ENCODE assay signal across 26 cellular contexts in genomic region chr9:17929506-17929905, GRCh38.
"Had no signal": no experiment of that assay in that cellular context is flagged by ENCODE, and none has a peak within 500 bp of the region (broad histone marks: within the 10 kb centered on the region; RNA-seq: fewer than 3 reads in every experiment).

No MANE protein-coding gene starts in this region.

- DNase-seq: activated CD4-positive, alpha-beta T cell treated with anti-CD3 and anti-CD28 coated beads for 36 hours; activated CD4-positive, alpha-beta T cell treated with anti-CD3 and anti-CD28 coated beads, Interleukin-2, amount 10 ng/mL, durations not matched to agents 7 days and 5 days; activated CD4-positive, alpha-beta T cell treated with anti-CD3 and anti-CD28 coated beads, Interleukin-2, amount 50 U/mL, for 48 hours; activated CD8-positive, alpha-beta T cell treated with anti-CD3 and anti-CD28 coated beads, Interleukin-2, amount 10 ng/mL, durations not matched to agents 7 days and 5 days; activated gamma-delta T cell treated with Interleukin-2 at 50 U/mL for 16 hours; activated naive CD4-positive, alpha-beta T cell treated with anti-CD3 and anti-CD28 coated beads for 36 hours; activated naive CD8-positive, alpha-beta T cell treated with anti-CD3 and anti-CD28 coated beads for 36 hours; activated T-cell treated with anti-CD3 and anti-CD28 coated beads, Interleukin-2, amount 50 U/mL, for 4 hours; amniotic stem cell; aorta; brain microvascular endothelial cell; central memory CD4-positive, alpha-beta T cell; Karpas-422; NCI-H1092; NCI-H1436 treated with DMSO at 0.1 percent for 48 hours; NCI-H1694 treated with DMSO at 0.1 percent for 48 hours; NCI-H2029; NCI-H345; NCI-H524 treated with DMSO at 0.1 percent for 48 hours; NCI-H748 treated with DMSO at 0.1 percent for 48 hours; SHP77 treated with DMSO at 0.1 percent for 48 hours; SK-N-SH had no signal

- ATAC-seq: activated CD4-positive, alpha-beta T cell treated with anti-CD3 and anti-CD28 coated beads for 36 hours; activated CD4-positive, CD25-positive, alpha-beta regulatory T cell treated with anti-CD3 and anti-CD28 coated beads, Interleukin-2, amount 50 U/mL, for 24 hours; activated CD8-positive, alpha-beta T cell treated with anti-CD3 and anti-CD28 coated beads, Interleukin-2, amount 10 ng/mL, durations not matched to agents 7 days and 5 days; activated T-cell treated with anti-CD3 and anti-CD28 coated beads, Interleukin-2, amount 50 U/mL, for 4 hours had no signal

- H3K27me3 ChIP-seq: brain microvascular endothelial cell, SJSA1 had no signal

- H3K4me1 ChIP-seq: SJSA1 had no signal

- H3K27ac ChIP-seq: brain microvascular endothelial cell, SJSA1 had no signal

- H3K36me3 ChIP-seq: brain microvascular endothelial cell, SJSA1 had no signal

- H3K4me3 ChIP-seq: SJSA1 had no signal

- FAIRE-seq: colon, TTC549 had no signal

- H3K4me2 ChIP-seq: SK-N-SH had no signal

- H3K9me3 ChIP-seq: SJSA1, SK-N-SH had no signal

- H3K9ac ChIP-seq: SK-N-SH had no signal
